In genomic region chr6:7153807-7154206, GRCh38 we compare ENCODE assay signal across 11 cellular contexts. TPM values are rescaled to one million over a fixed set of nuclear protein-coding genes. Genes with fewer than 3 reads are reported as not detected.
DNase-seq lines count a peak whose midpoint lies in the region; ATAC-seq, FAIRE-seq and TF ChIP-seq lines count a peak whose summit lies in the region.
"Had no signal": no experiment of that assay in that cellular context is flagged by ENCODE, and none has a peak within 500 bp of the region (broad histone marks: within the 10 kb centered on the region; RNA-seq: fewer than 3 reads in every experiment).

No MANE protein-coding gene starts in this region.

- H3K14ac ChIP-seq in trophoblast cell (ENCODE audit: low read length) = no peak overlapping the region

- no peak overlapping the region for H2BK12ac ChIP-seq in trophoblast cell (ENCODE audit: low read length)

- RAD21 ChIA-PET in GM12878 (lab: Charles Lee; ENCODE audit: unreplicated experiment) = interaction anchor here (1.0 to 6.2 kb wide), 14 partner anchors 9 to 470 kb away, joined by 3 to 87 read pairs (median 8); no protein-coding TSS in a partner anchor

- DNase-seq in NCI-H2029 (lab: John Stamatoyannopoulos, UW) (peak; percentile 32), NCI-H2029 treated with DMSO at 0.1 percent for 48 hours (lab: John Stamatoyannopoulos, UW) (no peak), HL-60 (ENCODE audit: low read depth in 1 of 2, low spot score in 1 of 2) (no peak), GM12878 (ENCODE audit: low read depth, low spot score) (no peak), trophoblast cell (no peak), iPS-NIHi7 (ENCODE audit: extremely low spot score) (no peak), PC-3 (no peak)
- DNase-seq: Peyer's patch had no signal

- H3K4me3 ChIP-seq in HL-60 (replicated peaks; ENCODE audit: insufficient read depth, low read length) = no peak overlapping the region
- H3K4me3 ChIP-seq in GM12878 = peak overlapping the region; percentile 16; the same call in 1 of the 2 replicates
- H3K4me3 ChIP-seq in trophoblast cell (ENCODE audit: low read depth, low read length) = no peak overlapping the region
- no peak overlapping the region for H3K4me3 ChIP-seq in PC-3 (ENCODE audit: low read length)
- H3K4me3 ChIP-seq: Peyer's patch had no signal

- H3K4me2 ChIP-seq in GM12878 (ENCODE audit: control insufficient read depth, insufficient read depth) = peak overlapping the region; percentile 99
- no peak overlapping the region for H3K4me2 ChIP-seq in trophoblast cell (ENCODE audit: low read length)
- H3K4me2 ChIP-seq in PC-3 (ENCODE audit: low read length) = no peak overlapping the region

- peaks cover 12% of the 10 kb centered on the region for H3K79me1 ChIP-seq in trophoblast cell (ENCODE audit: low read length)

- no peaks in the 10 kb centered on the region for H3F3A ChIP-seq in PC-3 (ENCODE audit: low read length, unreplicated experiment)

- no peak for TF ChIP-seq POLR2A in GM12878 (IDR thresholded peaks at IDR 0.05; ENCODE audit: low read depth, low read length)

- H3K18ac ChIP-seq in trophoblast cell (ENCODE audit: low read length) = no peak overlapping the region

- SMC1A ChIA-PET in GM12878 (lab: Charles Lee; ENCODE audit: uncharacterized antibody, unreplicated experiment) = interaction anchor here (0.6 to 8.4 kb wide), 17 partner anchors 11 to 367 kb away, joined by 3 to 256 read pairs (median 4); no protein-coding TSS in a partner anchor

- no peak overlapping the region for H3K23ac ChIP-seq in trophoblast cell (ENCODE audit: low read length)

- H3K27ac ChIP-seq in HL-60 (replicated peaks) = peak overlapping the region; percentile 85
- peak overlapping the region; percentile 93 for H3K27ac ChIP-seq in GM12878 (ENCODE audit: control insufficient read depth, insufficient read depth)
- H3K27ac ChIP-seq in trophoblast cell (ENCODE audit: low read depth, low read length) = no peak overlapping the region
- H3K27ac ChIP-seq in PC-3 (ENCODE audit: low read length) = no peak overlapping the region

- no peak overlapping the region for H2AFZ ChIP-seq in GM12878 (ENCODE audit: control insufficient read depth, low read depth, low read length)
- H2AFZ ChIP-seq in trophoblast cell (ENCODE audit: insufficient read depth, low read length, poor library complexity) = no peak overlapping the region
- no peak overlapping the region for H2AFZ ChIP-seq in PC-3 (ENCODE audit: low read length)

- peaks cover 0 to 2% of the 10 kb centered on the region in 2 experiments for H3K36me3 ChIP-seq in GM12878 (ENCODE audit: control insufficient read depth in 2 of 2, insufficient read depth in 2 of 2, low read length in 1 of 2)
- peaks cover 2 to 4% of the 10 kb centered on the region in 2 experiments for H3K36me3 ChIP-seq in trophoblast cell (ENCODE audit: control insufficient read depth in 1 of 2, insufficient read depth in 2 of 2, low read length in 2 of 2)
- peaks cover 9% of the 10 kb centered on the region; the same call in 1 of the 2 replicates for H3K36me3 ChIP-seq in PC-3 (ENCODE audit: low read depth, low read length)
- H3K36me3 ChIP-seq: Peyer's patch had no signal

- peak overlapping the region; percentile 98 for H3K4ac ChIP-seq in trophoblast cell (ENCODE audit: low read depth, low read length)

- H3K79me2 ChIP-seq in GM12878 (ENCODE audit: control insufficient read depth, insufficient read depth, low read length) = peaks cover 89% of the 10 kb centered on the region
- H3K79me2 ChIP-seq in trophoblast cell (ENCODE audit: control insufficient read depth, insufficient read depth, low read length, poor library complexity) = peaks cover 25% of the 10 kb centered on the region
- H3K79me2 ChIP-seq in PC-3 (ENCODE audit: low read length) = peaks cover 100% of the 10 kb centered on the region

- CTCF ChIA-PET in GM12878 (lab: Yijun Ruan, JAX) (interaction anchor here (0.8 to 8.2 kb wide), 9 partner anchors 11 to 469 kb away, joined by 3 to 63 read pairs (median 3); no protein-coding TSS in a partner anchor), PC-3 (lab: Charles Lee) (no interaction called here)

- BruUV-seq in GM12878 (replicated peaks; lab: Mats Ljungman, UMichigan) = no TSS peak
- BruUV-seq in PC-3 (replicated peaks; lab: Mats Ljungman, UMichigan) = no TSS peak

- no peak overlapping the region for H4K91ac ChIP-seq in trophoblast cell (ENCODE audit: low read depth, low read length)

- in situ Hi-C loops in GM12878 (cut with MboI) = no loop called here

- no peak overlapping the region for H2BK5ac ChIP-seq in trophoblast cell (ENCODE audit: low read depth, low read length, poor library complexity)

- no peak for TF ChIP-seq CTCF in HL-60 (IDR thresholded peaks at IDR 0.05; ENCODE audit: insufficient read depth, low read length)
- TF ChIP-seq CTCF in GM12878 (IDR thresholded peaks at IDR 0.05 in 2 of 3, conservative IDR thresholded peaks at IDR 0.05 in 1 of 3; ENCODE audit: control insufficient read depth in 2 of 3, extremely low read depth in 1 of 3, insufficient read depth in 1 of 3, low read depth in 3 of 3, low read length in 3 of 3) = no peak
- no peak for TF ChIP-seq CTCF in PC-3 (conservative IDR thresholded peaks at IDR 0.05; ENCODE audit: low read depth, low read length)

- peaks cover 76% of the 10 kb centered on the region for H3K4me1 ChIP-seq in GM12878 (ENCODE audit: control insufficient read depth, insufficient read depth, low read length)
- H3K4me1 ChIP-seq in trophoblast cell (ENCODE audit: control insufficient read depth in 1 of 2, insufficient read depth in 2 of 2, low read length in 2 of 2) = peaks cover 23 to 31% of the 10 kb centered on the region in 2 experiments
- peaks cover 37% of the 10 kb centered on the region for H3K4me1 ChIP-seq in PC-3 (ENCODE audit: insufficient read depth, low read length)

- no peak for TF ChIP-seq RAD21 in GM12878 (IDR thresholded peaks at IDR 0.05; ENCODE audit: insufficient read depth, low read depth, low read length)

- ATAC-seq in GM12878 (no peak), PC-3 (no peak), HG02588 (IDR thresholded peaks at IDR 0.05; ENCODE audit: unreplicated experiment) (no peak)

- H3K9ac ChIP-seq in GM12878 (ENCODE audit: control insufficient read depth, insufficient read depth, low read length) (no peak overlapping the region; the same call in 1 of the 2 replicates), trophoblast cell (ENCODE audit: low read length) (no peak overlapping the region), PC-3 (ENCODE audit: low read length) (no peak overlapping the region)

- no peaks in the 10 kb centered on the region for H3K9me3 ChIP-seq in GM12878 (replicated peaks; ENCODE audit: control insufficient read depth, insufficient read depth, low read length)
- H3K9me3 ChIP-seq in trophoblast cell (ENCODE audit: insufficient read depth, low read depth, low read length) = no peaks in the 10 kb centered on the region
- H3K9me3 ChIP-seq in PC-3 (ENCODE audit: low read length) = no peaks in the 10 kb centered on the region
- H3K9me3 ChIP-seq: Peyer's patch had no signal

- FAIRE-seq in GM12878 (lab: Jason Lieb, UNC) = no peak
- FAIRE-seq: colon, G401.6 had no signal

- POLR2A ChIA-PET in GM12878 (lab: Charles Lee) = interaction anchor here (0.9 to 5.8 kb wide), 9 partner anchors 8 to 44 kb away, joined by 3 to 63 read pairs (median 4); no protein-coding TSS in a partner anchor
- POLR2A ChIA-PET in PC-3 (lab: Charles Lee; ENCODE audit: unreplicated experiment) = no interaction called here

- H3K27me3 ChIP-seq in HL-60 (ENCODE audit: insufficient read depth, poor library complexity, severe bottlenecking) (no peaks in the 10 kb centered on the region), GM12878 (replicated peaks in 1 of 2; ENCODE audit: control insufficient read depth in 2 of 2, insufficient read depth in 2 of 2, low read length in 1 of 2) (no peaks in the 10 kb centered on the region), trophoblast cell (ENCODE audit: insufficient read depth, low read length) (no peaks in the 10 kb centered on the region), PC-3 (ENCODE audit: low read length) (no peaks in the 10 kb centered on the region)
- H3K27me3 ChIP-seq: Peyer's patch had no signal

- no peak overlapping the region for H4K12ac ChIP-seq in trophoblast cell (ENCODE audit: low read depth, low read length)

- intact Hi-C loops in GM12878 (cut with micrococcal nuclease; ENCODE audit: unreplicated experiment) (loop anchor here (1.0 to 10.0 kb wide), 4 partner anchors 17 to 470 kb away; partner anchors contain the start of gene RREB1), PC-3 (cut with micrococcal nuclease) (no loop called here)

- TF ChIP-seq EP300 in GM12878 (IDR thresholded peaks at IDR 0.05; ENCODE audit: borderline replicate concordance in 1 of 2, control insufficient read depth in 1 of 2, low read depth in 2 of 2, low read length in 2 of 2) = no peak

- H4K8ac ChIP-seq in trophoblast cell (ENCODE audit: low read depth, low read length) = no peak overlapping the region

- H4K20me1 ChIP-seq in GM12878 (ENCODE audit: control insufficient read depth, insufficient read depth) (no peaks in the 10 kb centered on the region), PC-3 (ENCODE audit: low read length) (peaks cover 11% of the 10 kb centered on the region; the same call in 1 of the 2 replicates)

- H2BK120ac ChIP-seq in trophoblast cell (ENCODE audit: insufficient read depth, low read length, poor library complexity) = no peak overlapping the region

- 0% methylated on average over 1 of the region's 1 CpG for WGBS in GM12878 (ENCODE audit: insufficient coverage, insufficient replicate concordance, low lambda C conversion rate, missing lambda C conversion rate)
- no CpG with 5 or more reads among the region's 1 CpG for WGBS in trophoblast cell (ENCODE audit: extremely low coverage, insufficient coverage, insufficient read length)

- no peaks in the 10 kb centered on the region for H3K9me2 ChIP-seq in PC-3 (replicated peaks; ENCODE audit: low read length)

- H2AK5ac ChIP-seq in trophoblast cell (ENCODE audit: low read length) = no peak overlapping the region

RNA-seq across cellular contexts. Expression of gene RREB1, which starts 46.0 kb away (rescaled TPM):
- 160 and 173 TPM in 2 replicates for total RNA-seq in GM12878 (2013; cell fraction: nucleolus; rRNA removed)
- total RNA-seq in GM12878 (2014; rRNA removed) = 12.3 and 14.9 TPM in 2 replicates
- total RNA-seq in GM12878 (2014; rRNA removed; fragmentation: Illumina TruSeq; extraction: Trizol) = 12.4 and 12.5 TPM in 2 replicates
- total RNA-seq in GM12878 (2021) = 27.3 and 30.3 TPM in 2 replicates
- 5.8 TPM for polyA plus RNA-seq in GM12878 (2011; ENCODE audit: low read depth)
- polyA plus RNA-seq in GM12878 (2011; rRNA removed) = 2.9 and 3.1 TPM in 2 replicates
- 2.9 and 4.9 TPM in 2 replicates for polyA plus RNA-seq in GM12878 (2011; cell fraction: cytosol; rRNA removed)
- polyA plus RNA-seq in GM12878 (2011; cell fraction: nucleus; rRNA removed) = 13.5 and 17.6 TPM in 2 replicates
- polyA plus RNA-seq in GM12878 (2012) = 11.1 and 11.2 TPM in 2 replicates
- 4.4 and 7.2 TPM in 2 replicates for polyA plus RNA-seq in GM12878 (2014; fragmentation: Illumina TruSeq; extraction: Trizol)
- 1 to 10 TPM; 1.9 to 2.1 TPM for polyA plus RNA-seq in GM12878 (2014; fragmentation: Nextera tagmentation; extraction: Ambion mirVana)
- polyA plus RNA-seq in GM12878 (2014; rRNA removed) = 9.3 and 11.3 TPM in 2 replicates
- polyA plus RNA-seq in GM12878 (2016; fragmentation: Nextera tagmentation; extraction: Ambion mirVana) = 1 to 10 TPM; 7.9 to 9.9 TPM
- 39.6 and 43.2 TPM in 2 replicates for polyA minus RNA-seq in GM12878 (2011; rRNA and poly(A)+ RNA removed)
- polyA minus RNA-seq in GM12878 (2011; cell fraction: cytosol; rRNA and poly(A)+ RNA removed) = 10.9 and 14.4 TPM in 2 replicates
- polyA minus RNA-seq in GM12878 (2011; cell fraction: nucleus; rRNA and poly(A)+ RNA removed) = 39.0 and 65.1 TPM in 2 replicates
- 45.6 and 46.8 TPM in 2 replicates for polyA plus RNA-seq in trophoblast cell (2013)
- 26.0 and 31.8 TPM in 2 replicates for total RNA-seq in PC-3 (2014; rRNA removed)

Comparison
In these comparisons a context has a peak if more than half of its experiments do, and no peak if none do; other contexts are left out.
1. H3K27ac ChIP-seq: peak in HL-60 (single experiment) and GM12878 (single experiment); none in trophoblast cell (single experiment) and PC-3 (single experiment).